In the genomic region with DNA sequence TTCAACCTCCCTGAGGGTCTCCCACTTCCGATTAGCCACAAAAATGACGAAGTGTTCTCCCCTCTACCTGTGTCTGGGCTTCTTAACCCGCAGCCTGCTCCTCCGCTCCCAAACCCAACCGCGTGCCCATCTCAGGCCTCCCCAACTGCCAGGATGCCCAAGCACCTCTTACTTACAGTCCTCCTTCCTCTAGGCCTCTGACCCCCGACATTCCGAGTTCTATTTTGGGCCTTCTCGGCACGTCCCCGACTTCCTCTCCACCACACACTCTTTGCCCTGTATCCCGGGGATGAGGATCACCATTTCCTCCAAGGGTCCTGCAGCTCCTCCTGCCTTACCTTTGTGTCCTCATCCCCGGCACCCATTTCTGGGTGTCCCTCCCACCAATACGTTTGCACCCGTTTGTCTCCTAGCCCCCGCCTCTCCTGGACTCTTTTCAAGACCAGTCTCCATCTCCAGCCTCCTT, we compare ENCODE assay signal across 9 cellular contexts. TPM values are rescaled to one million over a fixed set of nuclear protein-coding genes. Genes with fewer than 3 reads are reported as not detected.
DNase-seq lines count a peak whose midpoint lies in the region; ATAC-seq and TF ChIP-seq lines count a peak whose summit lies in the region.
"Had no signal": no experiment of that assay in that cellular context is flagged by ENCODE, and none has a peak within 500 bp of the region (broad histone marks: within the 10 kb centered on the region; RNA-seq: fewer than 3 reads in every experiment).

No MANE protein-coding gene starts in this region.

- H3K4me1 ChIP-seq in left ventricle myocardium inferior = peaks cover 85% of the 10 kb centered on the region
- peaks cover 33 to 77% (median 65%) of the 10 kb centered on the region in 6 donors for H3K4me1 ChIP-seq in spleen

- H3K27ac ChIP-seq in left ventricle myocardium inferior (replicated peaks) (peak overlapping the region; percentile 97), spleen (peak overlapping the region; percentile 93 to 99 (median 97))

- TF ChIP-seq POLR2A in spleen (IDR thresholded peaks at IDR 0.05) = no peak

- H3K9me3 ChIP-seq in left ventricle myocardium inferior (replicated peaks) (no peaks in the 10 kb centered on the region), spleen (no peaks in the 10 kb centered on the region)

- POLR2A ChIA-PET in activated CD4-positive, alpha-beta T cell treated with anti-CD3 and anti-CD28 coated beads, Interleukin-2, amount 10 ng/mL, durations not matched to agents 7 days and 5 days (lab: Charles Lee) = interaction anchor here (0.6 to 1.6 kb wide), 6 partner anchors 10 to 142 kb away, joined by 3 to 9 read pairs (median 3); a partner anchor contains a TSS

- DNase-seq in activated naive CD4-positive, alpha-beta T cell treated with Interleukin-2 at 50 U/mL for 16 hours = peak; percentile 41
- no peak for DNase-seq in activated naive CD4-positive, alpha-beta T cell treated with anti-CD3 and anti-CD28 coated beads, Interleukin-2, amount 50 U/mL, for 16 hours
- DNase-seq in activated CD4-positive, alpha-beta T cell treated with anti-CD3 and anti-CD28 coated beads, Interleukin-2, amount 10 ng/mL, durations not matched to agents 7 days and 5 days = no peak
- DNase-seq in left ventricle myocardium inferior (peak; percentile 24), spleen (peak; percentile 90), NCI-H2081 treated with DMSO at 0.1 percent for 48 hours (lab: John Stamatoyannopoulos, UW) (no peak), NCI-H2107 treated with DMSO at 0.1 percent for 48 hours (lab: John Stamatoyannopoulos, UW; ENCODE audit: unreplicated experiment) (no peak)

- TF ChIP-seq CTCF in left ventricle myocardium inferior (IDR thresholded peaks at IDR 0.05; ENCODE audit: borderline replicate concordance) (no peak), spleen (IDR thresholded peaks at IDR 0.05 in 8 of 11, conservative IDR thresholded peaks at IDR 0.05 in 3 of 11) (no peak)

- peak overlapping the region; percentile 80 for H3K4me3 ChIP-seq in left ventricle myocardium inferior
- H3K4me3 ChIP-seq in spleen = peak overlapping the region; percentile 86 to 100 (median 99)

- intact Hi-C loops in left ventricle myocardium inferior (cut with micrococcal nuclease) (no loop called here), spleen (cut with DNase I; ENCODE audit: low total_unique reads) (no loop called here)

- peak overlapping the region; percentile 97 for H3K4me3 Mint-ChIP-seq in activated CD4-positive, alpha-beta T cell treated with anti-CD3 and anti-CD28 coated beads, Interleukin-2, amount 10 ng/mL, durations not matched to agents 7 days and 5 days

- H3K27me3 ChIP-seq in left ventricle myocardium inferior (ENCODE audit: low read depth) = no peaks in the 10 kb centered on the region
- H3K27me3 ChIP-seq in spleen (replicated peaks in 1 of 7) = no peaks in the 10 kb centered on the region

- CTCF ChIA-PET in activated CD4-positive, alpha-beta T cell treated with anti-CD3 and anti-CD28 coated beads, Interleukin-2, amount 10 ng/mL, durations not matched to agents 7 days and 5 days (lab: Charles Lee) = interaction anchor here (0.6 to 25.8 kb wide), 49 partner anchors 9 to 453 kb away, joined by 3 to 590 read pairs (median 4); a partner anchor contains a TSS

- 0 to 1% (median 0%) methylated on average over 16 of the region's 16 CpGs for WGBS in spleen, 5 donors

- H3K36me3 Mint-ChIP-seq in activated CD4-positive, alpha-beta T cell treated with anti-CD3 and anti-CD28 coated beads, Interleukin-2, amount 10 ng/mL, durations not matched to agents 7 days and 5 days (ENCODE audit: low read depth) = peaks cover 47% of the 10 kb centered on the region

- no peaks in the 10 kb centered on the region for H3K27me3 Mint-ChIP-seq in activated CD4-positive, alpha-beta T cell treated with anti-CD3 and anti-CD28 coated beads, Interleukin-2, amount 10 ng/mL, durations not matched to agents 7 days and 5 days

- peaks cover 49% of the 10 kb centered on the region for H3K4me1 Mint-ChIP-seq in activated CD4-positive, alpha-beta T cell treated with anti-CD3 and anti-CD28 coated beads, Interleukin-2, amount 10 ng/mL, durations not matched to agents 7 days and 5 days

- ATAC-seq in HG03457 (IDR thresholded peaks at IDR 0.05; ENCODE audit: unreplicated experiment) = no peak

- H3K27ac Mint-ChIP-seq in activated CD4-positive, alpha-beta T cell treated with anti-CD3 and anti-CD28 coated beads, Interleukin-2, amount 10 ng/mL, durations not matched to agents 7 days and 5 days = peak overlapping the region; percentile 99

- H3K36me3 ChIP-seq in left ventricle myocardium inferior (peaks cover 51% of the 10 kb centered on the region), spleen (peaks cover 8 to 52% (median 46%) of the 10 kb centered on the region in 6 donors)

- no peaks in the 10 kb centered on the region for H3K9me3 Mint-ChIP-seq in activated CD4-positive, alpha-beta T cell treated with anti-CD3 and anti-CD28 coated beads, Interleukin-2, amount 10 ng/mL, durations not matched to agents 7 days and 5 days

RNA-seq across cellular contexts. Expression of a gene that starts 0.4 kb away (rescaled TPM):
- total RNA-seq in activated CD4-positive, alpha-beta T cell treated with anti-CD3 and anti-CD28 coated beads, Interleukin-2, amount 10 ng/mL, durations not matched to agents 7 days and 5 days = 100 to 1,000 TPM in 1 of 2 experiments, 10 to 100 TPM in 1; 96.6 to 108 TPM
- total RNA-seq in left ventricle myocardium inferior = 31.5 TPM
- 10 to 100 TPM; 54.8 to 77.3 (median 65.5) TPM for total RNA-seq in spleen
- 10 to 100 TPM; 71.2 to 93.5 (median 89.5) TPM for polyA plus RNA-seq in spleen

RNA-seq across cellular contexts. Expression of a gene that starts 1.9 kb away (rescaled TPM):
- total RNA-seq in activated CD4-positive, alpha-beta T cell treated with anti-CD3 and anti-CD28 coated beads, Interleukin-2, amount 10 ng/mL, durations not matched to agents 7 days and 5 days = 1,000 to 10,000 TPM; 1,543 to 1,707 TPM
- 299 TPM for total RNA-seq in left ventricle myocardium inferior
- total RNA-seq in spleen = 1,000 to 10,000 TPM in 2 of 7 donors, 100 to 1,000 TPM in 5; 666 to 1,219 (median 868) TPM
- polyA plus RNA-seq in spleen = 100 to 1,000 TPM; 562 to 869 (median 862) TPM

RNA-seq across cellular contexts. Expression of a gene that starts 12.8 kb away (rescaled TPM):
- 1 to 10 TPM; 9.0 to 9.7 TPM for total RNA-seq in activated CD4-positive, alpha-beta T cell treated with anti-CD3 and anti-CD28 coated beads, Interleukin-2, amount 10 ng/mL, durations not matched to agents 7 days and 5 days
- total RNA-seq in left ventricle myocardium inferior (85.1 TPM), spleen (10 to 100 TPM; 21.0 to 53.5 (median 38.4) TPM)
- polyA plus RNA-seq in spleen = 10 to 100 TPM; 22.5 to 39.1 (median 31.4) TPM

RNA-seq across cellular contexts. Expression of a gene that starts 19.8 kb away (rescaled TPM):
- total RNA-seq in activated CD4-positive, alpha-beta T cell treated with anti-CD3 and anti-CD28 coated beads, Interleukin-2, amount 10 ng/mL, durations not matched to agents 7 days and 5 days = 10 to 100 TPM; 22.9 to 23.6 TPM
- total RNA-seq in left ventricle myocardium inferior = 0.49 TPM
- total RNA-seq in spleen = 10 to 100 TPM; 18.8 to 38.2 (median 29.5) TPM
- 10 to 100 TPM in 2 of 3 donors, 1 to 10 TPM in 1; 5.6 to 13.2 (median 10.8) TPM for polyA plus RNA-seq in spleen
- total RNA-seq: frontal cortex had no signal

RNA-seq across cellular contexts. Expression of a gene that starts 26.1 kb away (rescaled TPM):
- 1 to 10 TPM; 2.1 to 2.2 TPM for total RNA-seq in activated CD4-positive, alpha-beta T cell treated with anti-CD3 and anti-CD28 coated beads, Interleukin-2, amount 10 ng/mL, durations not matched to agents 7 days and 5 days
- total RNA-seq in left ventricle myocardium inferior (not detected), spleen (1 to 10 TPM in 2 of 7 donors, under 1 TPM in 3, not detected in 2; 0.22 to 1.2 (median 0.77) TPM)
- 1 to 10 TPM in 1 of 3 donors, under 1 TPM in 2; 0.45 to 1.5 (median 0.89) TPM for polyA plus RNA-seq in spleen

Comparison
In these comparisons a context has a peak if more than half of its experiments do, and no peak if none do; other contexts are left out.
1. DNase-seq: peak in activated naive CD4-positive, alpha-beta T cell treated with Interleukin-2 at 50 U/mL for 16 hours (single experiment), left ventricle myocardium inferior (single experiment) and spleen (single experiment); none in activated naive CD4-positive, alpha-beta T cell treated with anti-CD3 and anti-CD28 coated beads, Interleukin-2, amount 50 U/mL, for 16 hours (single experiment), activated CD4-positive, alpha-beta T cell treated with anti-CD3 and anti-CD28 coated beads, Interleukin-2, amount 10 ng/mL, durations not matched to agents 7 days and 5 days (single experiment), NCI-H2081 treated with DMSO at 0.1 percent for 48 hours (single experiment) and NCI-H2107 treated with DMSO at 0.1 percent for 48 hours (single experiment).